ENCODE assay signal across 9 cellular contexts in genomic region chr3:72444642-72445223, GRCh38. TPM values are rescaled to one million over a fixed set of nuclear protein-coding genes. Genes with fewer than 3 reads are reported as not detected.
DNase-seq lines count a peak whose midpoint lies in the region; ATAC-seq and TF ChIP-seq lines count a peak whose summit lies in the region.
"Had no signal": no experiment of that assay in that cellular context is flagged by ENCODE, and none has a peak within 500 bp of the region (broad histone marks: within the 10 kb centered on the region; RNA-seq: fewer than 3 reads in every experiment).

No MANE protein-coding gene starts in this region.

- POLR2A ChIA-PET in activated CD8-positive, alpha-beta T cell treated with anti-CD3 and anti-CD28 coated beads for 36 hours (lab: Charles Lee): no interaction called here

- no peaks in the 10 kb centered on the region for H3K9me3 ChIP-seq in Karpas-422 (ENCODE audit: low read length)

- H3K4me2 ChIP-seq in Karpas-422 (ENCODE audit: low read depth, low read length, poor library complexity, severe bottlenecking): no peak overlapping the region

- no peak for TF ChIP-seq CTCF in activated CD8-positive, alpha-beta T cell treated with anti-CD3 and anti-CD28 coated beads for 36 hours (IDR thresholded peaks at IDR 0.05)

- DNase-seq in stimulated activated naive CD8-positive, alpha-beta T cell treated with anti-CD3 and anti-CD28 coated beads, Interleukin-15, Interleukin-2, amounts not matched to agents 100 U/mL and 50 U/mL, for 24 hours: no peak
- peak; percentile 33 for DNase-seq in activated CD8-positive, alpha-beta T cell treated with anti-CD3 and anti-CD28 coated beads for 36 hours
- DNase-seq in immature natural killer cell (no peak), GDM1 (lab: John Stamatoyannopoulos, UW) (no peak), amniotic stem cell (lab: John Stamatoyannopoulos, UW) (no peak), Karpas-422 (no peak), posterior vena cava (ENCODE audit: low spot score) (no peak)
- DNase-seq: COR-L47 had no signal

- H3K9me2 ChIP-seq in Karpas-422 (replicated peaks; ENCODE audit: insufficient read depth, low read length): no peaks in the 10 kb centered on the region

- peaks cover 6% of the 10 kb centered on the region for H3K27me3 Mint-ChIP-seq in stimulated activated naive CD8-positive, alpha-beta T cell treated with anti-CD3 and anti-CD28 coated beads, Interleukin-15, Interleukin-2, amounts not matched to agents 100 ng/mL and 50 ng/mL, for 24 hours
- no peaks in the 10 kb centered on the region for H3K27me3 Mint-ChIP-seq in activated CD8-positive, alpha-beta T cell treated with anti-CD3 and anti-CD28 coated beads for 36 hours
- H3K27me3 Mint-ChIP-seq in immature natural killer cell (ENCODE audit: low read depth in 3 of 3): peaks cover 5 to 19% (median 18%) of the 10 kb centered on the region in 3 donors

- H3K4me3 Mint-ChIP-seq in stimulated activated naive CD8-positive, alpha-beta T cell treated with anti-CD3 and anti-CD28 coated beads, Interleukin-15, Interleukin-2, amounts not matched to agents 100 ng/mL and 50 ng/mL, for 24 hours: peak overlapping the region; percentile 99
- peak overlapping the region; percentile 100 for H3K4me3 Mint-ChIP-seq in activated CD8-positive, alpha-beta T cell treated with anti-CD3 and anti-CD28 coated beads for 36 hours
- H3K4me3 Mint-ChIP-seq in immature natural killer cell: peak overlapping the region; percentile 22 to 94 (median 54)

- no peaks in the 10 kb centered on the region for H3K36me3 ChIP-seq in Karpas-422 (ENCODE audit: insufficient read depth, low read length)

- peaks cover 38% of the 10 kb centered on the region for H3K4me1 ChIP-seq in Karpas-422 (ENCODE audit: low read length)

- H3K4me3 ChIP-seq in Karpas-422 (ENCODE audit: low read length): no peak overlapping the region

- H3K79me2 ChIP-seq in Karpas-422 (ENCODE audit: low read length): 0 out of 2 replicates have a peak, but pooled peaks cover 3% of the 10 kb centered on the region

- H3K9me3 Mint-ChIP-seq in stimulated activated naive CD8-positive, alpha-beta T cell treated with anti-CD3 and anti-CD28 coated beads, Interleukin-15, Interleukin-2, amounts not matched to agents 100 ng/mL and 50 ng/mL, for 24 hours: no peaks in the 10 kb centered on the region
- no peaks in the 10 kb centered on the region for H3K9me3 Mint-ChIP-seq in activated CD8-positive, alpha-beta T cell treated with anti-CD3 and anti-CD28 coated beads for 36 hours
- H3K9me3 Mint-ChIP-seq in immature natural killer cell: no peaks in the 10 kb centered on the region

- intact Hi-C loops in activated CD8-positive, alpha-beta T cell treated with anti-CD3 and anti-CD28 coated beads for 36 hours (cut with micrococcal nuclease): loop anchor here (5.0 kb wide), 2 partner anchors 38 to 67 kb away; no protein-coding TSS in a partner anchor
- intact Hi-C loops in posterior vena cava (cut with DNase I): no loop called here

- CTCF ChIA-PET in activated CD8-positive, alpha-beta T cell treated with anti-CD3 and anti-CD28 coated beads for 36 hours (lab: Charles Lee): no interaction called here

- no peak overlapping the region for H3K27ac ChIP-seq in Karpas-422 (ENCODE audit: low read length)

- no peak overlapping the region for H3K9ac ChIP-seq in Karpas-422 (ENCODE audit: low read length)

- no peak for ATAC-seq in stimulated activated naive CD8-positive, alpha-beta T cell treated with anti-CD3 and anti-CD28 coated beads, Interleukin-15, Interleukin-2, amounts not matched to agents 100 U/mL and 50 U/mL, for 24 hours
- ATAC-seq in activated CD8-positive, alpha-beta T cell treated with anti-CD3 and anti-CD28 coated beads for 36 hours: no peak

- peaks cover 60% of the 10 kb centered on the region for H3K36me3 Mint-ChIP-seq in stimulated activated naive CD8-positive, alpha-beta T cell treated with anti-CD3 and anti-CD28 coated beads, Interleukin-15, Interleukin-2, amounts not matched to agents 100 ng/mL and 50 ng/mL, for 24 hours (ENCODE audit: low read depth)
- H3K36me3 Mint-ChIP-seq in activated CD8-positive, alpha-beta T cell treated with anti-CD3 and anti-CD28 coated beads for 36 hours (ENCODE audit: low read depth): peaks cover 48% of the 10 kb centered on the region
- H3K36me3 Mint-ChIP-seq in immature natural killer cell: no peaks in the 10 kb centered on the region

- no peak overlapping the region for H2AFZ ChIP-seq in Karpas-422 (ENCODE audit: low read length)

- peak overlapping the region; percentile 83 for H3K27ac Mint-ChIP-seq in stimulated activated naive CD8-positive, alpha-beta T cell treated with anti-CD3 and anti-CD28 coated beads, Interleukin-15, Interleukin-2, amounts not matched to agents 100 ng/mL and 50 ng/mL, for 24 hours
- H3K27ac Mint-ChIP-seq in activated CD8-positive, alpha-beta T cell treated with anti-CD3 and anti-CD28 coated beads for 36 hours: peak overlapping the region; percentile 47
- peak overlapping the region in 4 of 6 donors; percentile 11 to 90 (median 50) for H3K27ac Mint-ChIP-seq in immature natural killer cell

- H4K20me1 ChIP-seq in Karpas-422 (ENCODE audit: insufficient read depth, low read depth, low read length): peaks cover 64% of the 10 kb centered on the region

- peaks cover 73% of the 10 kb centered on the region for H3K4me1 Mint-ChIP-seq in stimulated activated naive CD8-positive, alpha-beta T cell treated with anti-CD3 and anti-CD28 coated beads, Interleukin-15, Interleukin-2, amounts not matched to agents 100 ng/mL and 50 ng/mL, for 24 hours (ENCODE audit: low read depth)
- peaks cover 60% of the 10 kb centered on the region for H3K4me1 Mint-ChIP-seq in activated CD8-positive, alpha-beta T cell treated with anti-CD3 and anti-CD28 coated beads for 36 hours (ENCODE audit: low read depth)
- H3K4me1 Mint-ChIP-seq in immature natural killer cell: peaks cover 65 to 68% of the 10 kb centered on the region in 2 donors

- no peaks in the 10 kb centered on the region for H3K27me3 ChIP-seq in Karpas-422 (ENCODE audit: low read length)

RNA-seq across cellular contexts. Expression of gene RYBP, which starts 1.7 kb away (rescaled TPM):
- 10 to 100 TPM; 19.1 to 19.4 TPM for total RNA-seq in activated CD8-positive, alpha-beta T cell treated with anti-CD3 and anti-CD28 coated beads for 36 hours
- polyA plus RNA-seq in immature natural killer cell: 1 to 10 TPM; 1.6 to 2.2 (median 1.8) TPM
- 1.8 and 4.9 TPM in 2 replicates for total RNA-seq in Karpas-422 (2014; rRNA removed; shearing (Covaris generic); ENCODE audit: low replicate concordance)
- 10 to 100 TPM; 14.0 to 15.0 TPM for total RNA-seq in posterior vena cava
